In genomic region chr20:50563133-50563944, GRCh38 we compare ENCODE assay signal across 12 cellular contexts. TPM values are rescaled to one million over a fixed set of nuclear protein-coding genes. Genes with fewer than 3 reads are reported as not detected.
DNase-seq lines count a peak whose midpoint lies in the region; TF ChIP-seq lines count a peak whose summit lies in the region.
"Had no signal": no experiment of that assay in that cellular context is flagged by ENCODE, and none has a peak within 500 bp of the region (broad histone marks: within the 10 kb centered on the region; RNA-seq: fewer than 3 reads in every experiment).

No MANE protein-coding gene starts in this region.

- no peaks in the 10 kb centered on the region for H3K9me3 Mint-ChIP-seq in CD8-positive, alpha-beta memory T cell
- H3K9me3 Mint-ChIP-seq in immature natural killer cell (no peaks in the 10 kb centered on the region), neural progenitor cell (peaks cover 4% of the 10 kb centered on the region)

- CTCF ChIA-PET in AG04450 (lab: Charles Lee) (interaction anchor here (0.6 kb wide), 1 partner anchor 385 kb away, joined by 4 read pairs; no protein-coding TSS in a partner anchor), PC-9 (lab: Charles Lee) (interaction anchor here (0.6 kb wide), 1 partner anchor 79 kb away, joined by 6 read pairs; no protein-coding TSS in a partner anchor)
- CTCF ChIA-PET in CD8-positive, alpha-beta memory T cell (lab: Charles Lee): no interaction called here

- no peak for DNase-seq in AG04450 (ENCODE audit: low read depth, low spot score)
- no peak for DNase-seq in CD8-positive, alpha-beta memory T cell
- no peak for DNase-seq in PC-9
- no peak for DNase-seq in immature natural killer cell
- DNase-seq in glomerular visceral epithelial cell (ENCODE audit: extremely low spot score): no peak
- no peak for DNase-seq in neural progenitor cell (ENCODE audit: low spot score)
- no peak for DNase-seq in brain microvascular endothelial cell
- DNase-seq in substantia nigra (lab: John Stamatoyannopoulos, UW): no peak
- DNase-seq: COR-L47; effector memory CD4-positive, alpha-beta T cell; NCI-H1694 had no signal

- no peak overlapping the region for H3K4me2 ChIP-seq in PC-9
- no peak overlapping the region for H3K4me2 ChIP-seq in neural progenitor cell

- TF ChIP-seq CTCF in AG04450 (IDR thresholded peaks at IDR 0.05; ENCODE audit: low read depth, low read length) (no peak), PC-9 (conservative IDR thresholded peaks at IDR 0.05) (no peak), neural progenitor cell (IDR thresholded peaks at IDR 0.05) (no peak), brain microvascular endothelial cell (IDR thresholded peaks at IDR 0.05; ENCODE audit: low read depth, low read length, missing control alignments) (no peak)

- no TSS peak for BruUV-seq in PC-9 (replicated peaks; lab: Mats Ljungman, UMichigan)

- H3K4me3 ChIP-seq in AG04450 (ENCODE audit: low read depth, low read length) (no peak overlapping the region), PC-9 (no peak overlapping the region), neural progenitor cell (no peak overlapping the region), brain microvascular endothelial cell (ENCODE audit: low read depth, low read length) (no peak overlapping the region)
- H3K4me3 ChIP-seq in CD8-positive, alpha-beta memory T cell (ENCODE audit: low read length): no peak overlapping the region
- H3K4me3 ChIP-seq: lung had no signal

- in situ Hi-C loops in brain microvascular endothelial cell (cut with HindIII; ENCODE audit: low pct_ligation_motif_present, low sequenced_read_pairs): no loop called here

- no peak overlapping the region for H2AFZ ChIP-seq in PC-9
- H2AFZ ChIP-seq in neural progenitor cell (replicated peaks): no peak overlapping the region

- POLR2A ChIA-PET in AG04450 (lab: Yijun Ruan, JAX): no interaction called here
- POLR2A ChIA-PET in CD8-positive, alpha-beta memory T cell (lab: Charles Lee): interaction anchor here (0.6 to 1.2 kb wide), 3 partner anchors 21 to 871 kb away, joined by 3 to 9 read pairs (median 3); no protein-coding TSS in a partner anchor
- POLR2A ChIA-PET in PC-9 (lab: Charles Lee; ENCODE audit: unreplicated experiment): interaction anchor here (0.6 kb wide), 1 partner anchor 337 kb away, joined by 3 read pairs; no protein-coding TSS in a partner anchor

- H3F3A ChIP-seq in PC-9 (ENCODE audit: insufficient read depth, low read depth): peaks cover 38% of the 10 kb centered on the region
- no peaks in the 10 kb centered on the region for H3F3A ChIP-seq in neural progenitor cell (ENCODE audit: low read depth)

- peaks cover 5 to 77% (median 31%) of the 10 kb centered on the region in 3 donors for H3K36me3 Mint-ChIP-seq in CD8-positive, alpha-beta memory T cell
- H3K36me3 Mint-ChIP-seq in immature natural killer cell: peaks cover 9 to 25% (median 12%) of the 10 kb centered on the region in 3 donors
- H3K36me3 Mint-ChIP-seq in neural progenitor cell: peaks cover 27% of the 10 kb centered on the region

- no peaks in the 10 kb centered on the region for H3K9me3 ChIP-seq in AG04450 (ENCODE audit: control insufficient read depth, insufficient read depth, low read length)
- no peaks in the 10 kb centered on the region for H3K9me3 ChIP-seq in CD8-positive, alpha-beta memory T cell (ENCODE audit: low read length)
- no peaks in the 10 kb centered on the region for H3K9me3 ChIP-seq in PC-9 (ENCODE audit: insufficient read depth, low read depth)
- no peaks in the 10 kb centered on the region for H3K9me3 ChIP-seq in neural progenitor cell (ENCODE audit: low read depth)

- H3K27me3 ChIP-seq in AG04450 (ENCODE audit: control insufficient read depth, insufficient read depth, low read length) (no peaks in the 10 kb centered on the region), PC-9 (ENCODE audit: insufficient read depth, low read depth) (no peaks in the 10 kb centered on the region), neural progenitor cell (no peaks in the 10 kb centered on the region), brain microvascular endothelial cell (replicated peaks) (no peaks in the 10 kb centered on the region)
- H3K27me3 ChIP-seq in CD8-positive, alpha-beta memory T cell (ENCODE audit: insufficient read depth, low read length, poor library complexity, severe bottlenecking): no peaks in the 10 kb centered on the region

- H3K9me2 ChIP-seq in PC-9 (ENCODE audit: insufficient read depth): no peaks in the 10 kb centered on the region

- H3K9ac ChIP-seq in neural progenitor cell: no peak overlapping the region

- intact Hi-C loops in PC-9 (cut with micrococcal nuclease; ENCODE audit: unreplicated experiment): no loop called here

- peak overlapping the region; percentile 22 for H3K27ac ChIP-seq in AG04450 (ENCODE audit: low read depth, low read length)
- H3K27ac ChIP-seq in CD8-positive, alpha-beta memory T cell (ENCODE audit: low read depth, low read length): no peak overlapping the region
- H3K27ac ChIP-seq in PC-9: 0 out of 2 replicates have a peak overlapping the region, but pooled peaks have one; percentile 2
- no peak overlapping the region for H3K27ac ChIP-seq in neural progenitor cell
- H3K27ac ChIP-seq in brain microvascular endothelial cell: no peak overlapping the region
- H3K27ac ChIP-seq in substantia nigra (ENCODE audit: low read depth, low read length, poor library complexity, severe bottlenecking): no peak overlapping the region

- peak overlapping the region in 7 of 8 donors; percentile 23 to 81 (median 70) for H3K27ac Mint-ChIP-seq in CD8-positive, alpha-beta memory T cell
- H3K27ac Mint-ChIP-seq in immature natural killer cell (peak overlapping the region in 5 of 6 donors; percentile 30 to 78 (median 47)), neural progenitor cell (no peak overlapping the region)

- H3K27me3 Mint-ChIP-seq in CD8-positive, alpha-beta memory T cell: no peaks in the 10 kb centered on the region
- H3K27me3 Mint-ChIP-seq in immature natural killer cell (ENCODE audit: low read depth in 3 of 3) (peaks cover 0 to 8% (median 2%) of the 10 kb centered on the region in 3 donors), neural progenitor cell (ENCODE audit: insufficient read depth, low read depth) (no peaks in the 10 kb centered on the region)

- H3K4me1 ChIP-seq in CD8-positive, alpha-beta memory T cell (ENCODE audit: insufficient read depth, low read length): peaks cover 25% of the 10 kb centered on the region
- peaks cover 25% of the 10 kb centered on the region for H3K4me1 ChIP-seq in PC-9 (replicated peaks; ENCODE audit: insufficient read depth)
- no peaks in the 10 kb centered on the region for H3K4me1 ChIP-seq in neural progenitor cell

- peaks cover 47% of the 10 kb centered on the region for H3K36me3 ChIP-seq in CD8-positive, alpha-beta memory T cell (ENCODE audit: insufficient read depth, low read length)
- H3K36me3 ChIP-seq in PC-9 (ENCODE audit: low read depth) (peaks cover 43% of the 10 kb centered on the region), neural progenitor cell (no peaks in the 10 kb centered on the region), brain microvascular endothelial cell (replicated peaks) (peaks cover 52% of the 10 kb centered on the region)

- H3K79me2 ChIP-seq in PC-9 (ENCODE audit: low read depth) (peaks cover 28% of the 10 kb centered on the region), neural progenitor cell (ENCODE audit: low read depth) (peaks cover 9% of the 10 kb centered on the region)

- H4K20me1 ChIP-seq in PC-9 (ENCODE audit: insufficient read depth) (no peaks in the 10 kb centered on the region), neural progenitor cell (ENCODE audit: low read depth) (no peaks in the 10 kb centered on the region)

- no peak overlapping the region for H3K4me3 Mint-ChIP-seq in CD8-positive, alpha-beta memory T cell
- no peak overlapping the region for H3K4me3 Mint-ChIP-seq in immature natural killer cell
- H3K4me3 Mint-ChIP-seq in neural progenitor cell: no peak overlapping the region

- H3K4me1 Mint-ChIP-seq in CD8-positive, alpha-beta memory T cell: peaks cover 44 to 77% (median 66%) of the 10 kb centered on the region in 3 donors
- H3K4me1 Mint-ChIP-seq in immature natural killer cell (peaks cover 27 to 41% of the 10 kb centered on the region in 2 donors), neural progenitor cell (peaks cover 27% of the 10 kb centered on the region)

RNA-seq across cellular contexts. Expression of gene PTPN1, which starts 53.2 kb away (rescaled TPM):
- polyA plus RNA-seq in AG04450 (2011; rRNA removed) (49.4 and 54.7 TPM in 2 replicates), immature natural killer cell (10 to 100 TPM; 18.4 to 38.3 (median 19.4) TPM)
- polyA minus RNA-seq in AG04450 (2011; rRNA and poly(A)+ RNA removed): 46.4 and 49.5 TPM in 2 replicates
- 10 to 100 TPM; 64.2 to 67.3 TPM for total RNA-seq in CD8-positive, alpha-beta memory T cell
- polyA plus RNA-seq in CD8-positive, alpha-beta memory T cell: 35.7 TPM
- total RNA-seq in PC-9 (2021) (46.3 and 59.8 TPM in 2 replicates), neural progenitor cell (ENCODE audit: low replicate concordance) (35.3 and 38.1 TPM in 2 replicates)

Comparison
In these comparisons a context has a peak if more than half of its experiments do, and no peak if none do; other contexts are left out.
1. H3K27ac ChIP-seq: peak in AG04450 (single experiment) and PC-9 (single experiment); none in CD8-positive, alpha-beta memory T cell (single experiment), neural progenitor cell (single experiment), brain microvascular endothelial cell (single experiment) and substantia nigra (single experiment).